1 cellular context compared by ENCODE assay signal in genomic region chr19:17797397-17798201, GRCh38.
TF ChIP-seq lines count a peak whose summit lies in the region.

No MANE protein-coding gene starts in this region.

TF ChIP-seq in H1, 55 proteins besides CTCF, POLR2A, EP300 and RAD21 (continued from another document):
- TF ChIP-seq CHD7 (IDR thresholded peaks at IDR 0.05; ENCODE audit: insufficient replicate concordance, low read length) = no peak
TF ChIP-seq in H1: peak in this region for 0.
